ENCODE assay signal across 19 cellular contexts in genomic region chr1:235639586-235640205, GRCh38. TPM values are rescaled to one million over a fixed set of nuclear protein-coding genes. Genes with fewer than 3 reads are reported as not detected.
"Had no signal": no experiment of that assay in that cellular context is flagged by ENCODE, and none has a peak within 500 bp of the region (broad histone marks: within the 10 kb centered on the region; RNA-seq: fewer than 3 reads in every experiment).

No MANE protein-coding gene starts in this region.

- H3K27ac Mint-ChIP-seq: activated B cell treated with CpG ODN at 0.5 μM for 24 hours; activated naive CD4-positive, alpha-beta T cell treated with anti-CD3 and anti-CD28 coated beads, Interleukin-2, amount 50 U/mL, for 24 hours; stimulated activated naive CD8-positive, alpha-beta T cell treated with anti-CD3 and anti-CD28 coated beads, Interleukin-15, amount 100 ng/mL, for 72 hours had no signal

- H3K4me3 ChIP-seq: ascending aorta, lung, psoas muscle, skin epidermis, suprapubic skin had no signal

- H3K4me3 Mint-ChIP-seq: activated B cell treated with CpG ODN at 0.5 μM for 24 hours; activated naive CD4-positive, alpha-beta T cell treated with anti-CD3 and anti-CD28 coated beads, Interleukin-2, amount 50 U/mL, for 24 hours; central memory CD8-positive, alpha-beta T cell; neural crest cell; stimulated activated naive CD8-positive, alpha-beta T cell treated with anti-CD3 and anti-CD28 coated beads, Interleukin-15, amount 100 ng/mL, for 72 hours had no signal

- H3K9me3 ChIP-seq: ascending aorta, psoas muscle, suprapubic skin had no signal

- ATAC-seq: left lobe of liver; psoas muscle; right cardiac atrium; stimulated activated naive CD8-positive, alpha-beta T cell treated with anti-CD3 and anti-CD28 coated beads, Interleukin-15, amount 100 ng/mL, for 72 hours had no signal

- H3K9me3 Mint-ChIP-seq: activated B cell treated with CpG ODN at 0.5 μM for 24 hours; activated naive CD4-positive, alpha-beta T cell treated with anti-CD3 and anti-CD28 coated beads, Interleukin-2, amount 50 U/mL, for 24 hours; central memory CD8-positive, alpha-beta T cell; neural crest cell; stimulated activated naive CD8-positive, alpha-beta T cell treated with anti-CD3 and anti-CD28 coated beads, Interleukin-15, amount 100 ng/mL, for 72 hours had no signal

- H3K27me3 ChIP-seq: ascending aorta had no signal

- H3K27ac ChIP-seq: ascending aorta, psoas muscle, skin epidermis, suprapubic skin had no signal

- H3K36me3 ChIP-seq: ascending aorta, suprapubic skin had no signal

- H3K27me3 Mint-ChIP-seq: central memory CD8-positive, alpha-beta T cell had no signal

- H3K4me1 ChIP-seq: ascending aorta, psoas muscle had no signal

- DNase-seq: activated B cell treated with CpG ODN at 0.5 μM for 24 hours; activated CD4-positive, alpha-beta T cell treated with anti-CD3 and anti-CD28 coated beads for 48 hours; activated T-cell treated with anti-CD3 and anti-CD28 coated beads for 4 hours; cortex of kidney; kidney; psoas muscle; right cardiac atrium; stimulated activated CD4-positive, alpha-beta T cell treated with anti-CD3 and anti-CD28 coated beads, Interleukin-15, amount 100 ng/mL, for 24 hours; stimulated activated CD4-positive, alpha-beta T cell treated with anti-CD3 and anti-CD28 coated beads, Interleukin-2, amount 100 ng/mL, for 48 hours; stimulated activated naive CD8-positive, alpha-beta T cell treated with anti-CD3 and anti-CD28 coated beads, Interleukin-15, amount 100 ng/mL, for 72 hours had no signal

- H3K36me3 Mint-ChIP-seq: activated naive CD4-positive, alpha-beta T cell treated with anti-CD3 and anti-CD28 coated beads, Interleukin-2, amount 50 U/mL, for 24 hours had no signal

RNA-seq across cellular contexts. Expression of gene GNG4, which starts 9.9 kb away (rescaled TPM):
- total RNA-seq: ascending aorta, kidney, left lobe of liver, myocyte, psoas muscle, right cardiac atrium had no signal
